ENCODE assay signal across 15 cellular contexts in genomic region chr1:2134232-2134603, GRCh38.
DNase-seq lines count a peak whose midpoint lies in the region; ATAC-seq, FAIRE-seq and TF ChIP-seq lines count a peak whose summit lies in the region.
"Had no signal": no experiment of that assay in that cellular context is flagged by ENCODE, and none has a peak within 500 bp of the region (broad histone marks: within the 10 kb centered on the region; RNA-seq: fewer than 3 reads in every experiment).

No MANE protein-coding gene starts in this region.

- H2BK12ac ChIP-seq in H9 (ENCODE audit: insufficient read length, low read depth, low read length) = no peak overlapping the region

- WGBS in mesodermal cell (ENCODE audit: insufficient coverage in 2 of 2), 2 experiments = 93% methylated on average over 8 to 9 of the region's 10 CpGs
- no CpG with 5 or more reads among the region's 10 CpGs for WGBS in H9 (ENCODE audit: extremely low coverage, insufficient read length, low lambda C conversion rate)

- H3K18ac ChIP-seq in H9 (ENCODE audit: insufficient read length, low read depth, low read length) = no peak overlapping the region

- peak overlapping the region in 3 of 4 donors; percentile 8 to 81 (median 68) for H3K4me3 Mint-ChIP-seq in IgD-negative memory B cell
- no peak overlapping the region for H3K4me3 Mint-ChIP-seq in astrocyte (ENCODE audit: unreplicated experiment)
- peak overlapping the region in 1 of 2 experiments; percentile 40; a peak in 1 of 5 replicates for H3K4me3 Mint-ChIP-seq in H9

- H3K9me3 Mint-ChIP-seq in IgD-negative memory B cell (no peaks in the 10 kb centered on the region), astrocyte (ENCODE audit: unreplicated experiment) (no peaks in the 10 kb centered on the region), H9 (no peaks in the 10 kb centered on the region)

- H4K91ac ChIP-seq in H9 (ENCODE audit: insufficient read length, low read depth, low read length) = no peak overlapping the region

- no peaks in the 10 kb centered on the region for H4K20me1 ChIP-seq in astrocyte (ENCODE audit: insufficient read depth, low read length)
- H4K20me1 ChIP-seq in H9 (ENCODE audit: control insufficient read depth, insufficient read depth, insufficient read length) = no peaks in the 10 kb centered on the region

- no peak overlapping the region for H2BK120ac ChIP-seq in H9 (ENCODE audit: low read depth, low read length, poor library complexity, severe bottlenecking)

- no peak overlapping the region for H4K8ac ChIP-seq in H9 (replicated peaks; ENCODE audit: insufficient read length, low read depth, low read length)

- ATAC-seq in GM18858 (IDR thresholded peaks at IDR 0.05; ENCODE audit: unreplicated experiment) (no peak), HG03175 (IDR thresholded peaks at IDR 0.05; ENCODE audit: unreplicated experiment) (no peak)

- H3K36me3 Mint-ChIP-seq in IgD-negative memory B cell = no peaks in the 10 kb centered on the region
- peaks cover 9% of the 10 kb centered on the region for H3K36me3 Mint-ChIP-seq in astrocyte (ENCODE audit: low read depth, unreplicated experiment)
- H3K36me3 Mint-ChIP-seq in H9 (ENCODE audit: insufficient read depth in 1 of 3, low read depth in 3 of 3) = peaks cover 0 to 16% (median 4%) of the 10 kb centered on the region in 3 experiments; a peak in 4 of 7 replicates

- H3K56ac ChIP-seq in H9 (ENCODE audit: insufficient read length, low read depth, low read length) = no peak overlapping the region

- TF ChIP-seq CTCF in astrocyte (IDR thresholded peaks at IDR 0.05; ENCODE audit: insufficient read depth, low read depth, low read length) = no peak
- TF ChIP-seq CTCF in H9 (conservative IDR thresholded peaks at IDR 0.05) = no peak

- DNase-seq in astrocyte (ENCODE audit: low read depth) = no peak
- peak in 2 of 49 donors; percentile 20 to 21 for DNase-seq in substantia nigra (lab: John Stamatoyannopoulos, UW)
- no peak for DNase-seq in occipital lobe (lab: John Stamatoyannopoulos, UW)
- no peak for DNase-seq in H9
- DNase-seq: cerebellar nuclear complex; DND-41; mammary epithelial cell; NCI-H187 treated with DMSO at 0.1 percent for 48 hours; stimulated activated CD4-positive, alpha-beta T cell treated with anti-CD3 and anti-CD28 coated beads, Interleukin-2, amount 100 ng/mL, for 48 hours had no signal

- H3K4me3 ChIP-seq in astrocyte (ENCODE audit: insufficient read depth, low read depth, low read length) (no peak overlapping the region), mesodermal cell (ENCODE audit: extremely low read depth, insufficient read depth, low read length, poor library complexity, severe bottlenecking) (no peak overlapping the region)

- no peaks in the 10 kb centered on the region for H3K36me3 ChIP-seq in astrocyte (ENCODE audit: insufficient read depth, low read length)
- H3K36me3 ChIP-seq in mesodermal cell (ENCODE audit: control insufficient read depth, insufficient read depth, low read length) = no peaks in the 10 kb centered on the region
- H3K36me3 ChIP-seq: thoracic aorta had no signal

- H3K4ac ChIP-seq in H9 (ENCODE audit: low read depth, low read length) = no peak overlapping the region

- H3K27ac Mint-ChIP-seq in IgD-negative memory B cell (peak overlapping the region in 1 of 3 donors; percentile 79), astrocyte (ENCODE audit: unreplicated experiment) (peak overlapping the region; percentile 16), H9 (no peak overlapping the region)

- H3K27me3 ChIP-seq in astrocyte (ENCODE audit: insufficient read depth, low read length) = no peaks in the 10 kb centered on the region
- H3K27me3 ChIP-seq in H9 (ENCODE audit: insufficient read depth, low read length) = no peaks in the 10 kb centered on the region; the same call in 1 of the 2 replicates

- no peaks in the 10 kb centered on the region for H3K27me3 Mint-ChIP-seq in IgD-negative memory B cell
- H3K27me3 Mint-ChIP-seq in astrocyte (ENCODE audit: low read depth, unreplicated experiment) = peaks cover 1% of the 10 kb centered on the region
- no peaks in the 10 kb centered on the region for H3K27me3 Mint-ChIP-seq in H9 (ENCODE audit: low read depth)

- H3T11ph ChIP-seq in H9 (ENCODE audit: low read length) = no peak overlapping the region

- H3K14ac ChIP-seq in H9 (ENCODE audit: insufficient read depth, low read length) = no peak overlapping the region

- no peak overlapping the region for H2BK15ac ChIP-seq in H9 (ENCODE audit: low read depth, low read length)

- no peak overlapping the region for H3K4me2 ChIP-seq in astrocyte (ENCODE audit: low read length)
- no peak overlapping the region for H3K4me2 ChIP-seq in H9 (ENCODE audit: insufficient read depth, insufficient read length, low read length)

- H2AK5ac ChIP-seq in H9 (ENCODE audit: insufficient read length, low read length) = no peak overlapping the region

- no peaks in the 10 kb centered on the region for H3K79me2 ChIP-seq in astrocyte (ENCODE audit: insufficient read depth, low read length)
- peaks cover under 1% of the 10 kb centered on the region; the same call in 1 of the 2 replicates for H3K79me2 ChIP-seq in H9 (ENCODE audit: insufficient read depth, low read length)

- H3K4me1 ChIP-seq in astrocyte (ENCODE audit: insufficient read depth, low read length) (peaks cover 26% of the 10 kb centered on the region), mesodermal cell (ENCODE audit: control insufficient read depth, insufficient read depth, low read length, poor library complexity, severe bottlenecking) (peaks cover 29% of the 10 kb centered on the region), H9 (ENCODE audit: insufficient read depth, low read length) (peaks cover 4% of the 10 kb centered on the region; the same call in 1 of the 2 replicates)

- H2AFZ ChIP-seq in astrocyte (ENCODE audit: low read depth, low read length) (no peak overlapping the region), H9 (ENCODE audit: low read length) (no peak overlapping the region)

- H3K4me1 Mint-ChIP-seq in IgD-negative memory B cell (peaks cover 7 to 17% (median 15%) of the 10 kb centered on the region in 3 donors), astrocyte (ENCODE audit: low read depth, unreplicated experiment) (peaks cover 21% of the 10 kb centered on the region), H9 (peaks cover 20 to 23% of the 10 kb centered on the region in 2 experiments)

- H3K23ac ChIP-seq in H9 (ENCODE audit: insufficient read length, low read depth, low read length) = no peak overlapping the region

- H3K9me3 ChIP-seq in astrocyte (ENCODE audit: insufficient read depth, low read depth, low read length) (no peaks in the 10 kb centered on the region), mesodermal cell (ENCODE audit: control insufficient read depth, low read length) (no peaks in the 10 kb centered on the region), H9 (ENCODE audit: control insufficient read depth, low read depth, low read length) (no peaks in the 10 kb centered on the region)
- H3K9me3 ChIP-seq: thoracic aorta had no signal

- no peak overlapping the region for H2BK5ac ChIP-seq in H9 (ENCODE audit: insufficient read length, low read length)

- H3K9ac ChIP-seq in astrocyte (ENCODE audit: low read length) (no peak overlapping the region), H9 (ENCODE audit: extremely low read depth, insufficient read length, low read length) (no peak overlapping the region)

- H3K27ac ChIP-seq in astrocyte (ENCODE audit: low read depth, low read length) = no peak overlapping the region
- peak overlapping the region; percentile 93 for H3K27ac ChIP-seq in mesodermal cell (ENCODE audit: low read depth, low read length, severe bottlenecking)
- peak overlapping the region; percentile 84 for H3K27ac ChIP-seq in substantia nigra (ENCODE audit: low read depth, low read length, poor library complexity, severe bottlenecking)
- no peak overlapping the region for H3K27ac ChIP-seq in H9 (ENCODE audit: insufficient read length, low read depth, low read length)

- no peak overlapping the region for H4K5ac ChIP-seq in H9 (ENCODE audit: insufficient read length, low read depth, low read length)

- peaks cover 3% of the 10 kb centered on the region for H3K23me2 ChIP-seq in H9 (ENCODE audit: insufficient read length, low read depth, low read length, poor library complexity, severe bottlenecking)

- H3K79me1 ChIP-seq in H9 (ENCODE audit: insufficient read depth, low read depth, low read length, poor library complexity, severe bottlenecking) = no peaks in the 10 kb centered on the region

- no peak for FAIRE-seq in astrocyte (lab: Jason Lieb, UNC)
- FAIRE-seq: frontal cortex had no signal

- H2BK20ac ChIP-seq in H9 (ENCODE audit: low read depth, low read length, poor library complexity, severe bottlenecking) = no peak overlapping the region

Comparison
In these comparisons a context has a peak if more than half of its experiments do, and no peak if none do; other contexts are left out.
1. H3K27ac ChIP-seq: peak in mesodermal cell (single experiment) and substantia nigra (single experiment); none in astrocyte (single experiment) and H9 (single experiment).